In genomic region chr15:91499774-91500383, GRCh38 we compare ENCODE assay signal across 22 cellular contexts.
"Had no signal": no experiment of that assay in that cellular context is flagged by ENCODE, and none has a peak within 500 bp of the region (broad histone marks: within the 10 kb centered on the region; RNA-seq: fewer than 3 reads in every experiment).

No MANE protein-coding gene starts in this region.

- H3K4me3 Mint-ChIP-seq: dendritic cell treated with granulocyte-macrophage colony-stimulating factor and Interleukin-4, amounts not matched to agents 40 ng/mL and 50 ng/mL, for 4 days; nephron progenitor cell; type B pancreatic cell had no signal

- H3K27me3 Mint-ChIP-seq: type B pancreatic cell had no signal

- H3K27ac ChIP-seq: foreskin keratinocyte, left ventricle myocardium inferior, right atrium auricular region, sigmoid colon, skin epidermis, stomach, thoracic aorta had no signal

- DNase-seq: erythroblast; foreskin keratinocyte; kidney; left cardiac atrium; left ventricle myocardium inferior; mesenchymal stem cell; naive thymus-derived CD4-positive, alpha-beta T cell; nephron progenitor cell; sigmoid colon; stimulated activated CD4-positive, alpha-beta T cell treated with anti-CD3 and anti-CD28 coated beads, Interleukin-12 subunit alpha, Interleukin-12 subunit beta, amount 100 ng/mL, for 4 hours; stimulated activated naive CD4-positive, alpha-beta T cell; stomach; substantia nigra had no signal

- H3K36me3 ChIP-seq: left ventricle myocardium inferior, right atrium auricular region, sigmoid colon, stomach, thoracic aorta had no signal

- H3K9me3 ChIP-seq: right atrium auricular region, sigmoid colon, stomach, thoracic aorta had no signal

- H3K4me1 ChIP-seq: foreskin keratinocyte, left ventricle myocardium inferior, right atrium auricular region, sigmoid colon had no signal

- H3K9me3 Mint-ChIP-seq: dendritic cell treated with granulocyte-macrophage colony-stimulating factor and Interleukin-4, amounts not matched to agents 40 ng/mL and 50 ng/mL, for 4 days; type B pancreatic cell had no signal

- H3K4me3 ChIP-seq: left ventricle myocardium inferior, lung, right atrium auricular region, sigmoid colon, skin epidermis, stomach, thoracic aorta had no signal

- ATAC-seq: foreskin keratinocyte; left cardiac atrium; naive thymus-derived CD4-positive, alpha-beta T cell had no signal

- H3K27ac Mint-ChIP-seq: dendritic cell treated with granulocyte-macrophage colony-stimulating factor and Interleukin-4, amounts not matched to agents 40 ng/mL and 50 ng/mL, for 4 days; nephron progenitor cell; type B pancreatic cell had no signal

- H3K36me3 Mint-ChIP-seq: type B pancreatic cell had no signal

- FAIRE-seq: colon, endothelial cell of umbilical vein, kidney, urothelium cell line had no signal

- H3K27me3 ChIP-seq: foreskin keratinocyte, right atrium auricular region, sigmoid colon, stomach had no signal
